ENCODE assay signal across 20 cellular contexts in genomic region chr9:91882628-91883027, GRCh38.
DNase-seq lines count a peak whose midpoint lies in the region; ATAC-seq and TF ChIP-seq lines count a peak whose summit lies in the region.
"Had no signal": no experiment of that assay in that cellular context is flagged by ENCODE, and none has a peak within 500 bp of the region (broad histone marks: within the 10 kb centered on the region; RNA-seq: fewer than 3 reads in every experiment).

No MANE protein-coding gene starts in this region.

- no peaks in the 10 kb centered on the region for H3K4me1 ChIP-seq in DND-41 (ENCODE audit: insufficient read depth, low read length)

- no peaks in the 10 kb centered on the region for H3K79me2 ChIP-seq in DND-41 (ENCODE audit: insufficient read depth, low read length)

- no peak overlapping the region for H3K9ac ChIP-seq in DND-41 (ENCODE audit: low read depth, low read length)

- TF ChIP-seq CTCF in C4-2B (conservative IDR thresholded peaks at IDR 0.05) (peak; percentile 32), DND-41 (IDR thresholded peaks at IDR 0.05; ENCODE audit: borderline replicate concordance, extremely low read depth, low read length, poor library complexity, severe bottlenecking) (peak; percentile 20), VCaP (conservative IDR thresholded peaks at IDR 0.05) (0 out of 2 replicates have a peak, but pooled peaks have one; percentile 22)

- no peaks in the 10 kb centered on the region for H4K20me1 ChIP-seq in DND-41 (ENCODE audit: insufficient read depth, low read length)

- no peaks in the 10 kb centered on the region for H3K36me3 ChIP-seq in DND-41 (ENCODE audit: insufficient read depth, low read length)
- H3K36me3 ChIP-seq: transverse colon had no signal

- H3K27ac ChIP-seq in C4-2B (no peak overlapping the region), DND-41 (ENCODE audit: low read length) (no peak overlapping the region), VCaP (no peak overlapping the region)
- H3K27ac ChIP-seq: epithelial cell of prostate, PC-9, transverse colon had no signal

- H3K4me3 ChIP-seq in DND-41 (ENCODE audit: low read depth in 1 of 2, low read length in 2 of 2): no peak overlapping the region
- H3K4me3 ChIP-seq: lung, PC-9, transverse colon had no signal

- no peaks in the 10 kb centered on the region for H3K9me3 ChIP-seq in DND-41 (ENCODE audit: insufficient read depth, low read length, severe bottlenecking)
- H3K9me3 ChIP-seq: transverse colon had no signal

- DNase-seq in DND-41 (no peak), NCI-H1694 treated with DMSO at 0.1 percent for 48 hours (lab: John Stamatoyannopoulos, UW) (peak; percentile 21), NCI-H526 (lab: John Stamatoyannopoulos, UW) (no peak), GM19238 (ENCODE audit: insufficient read length, low spot score) (no peak)
- DNase-seq in stimulated activated naive CD8-positive, alpha-beta T cell treated with anti-CD3 and anti-CD28 coated beads, Interleukin-15, Interleukin-2, amounts not matched to agents 100 U/mL and 50 U/mL, for 24 hours: no peak
- DNase-seq: activated CD8-positive, alpha-beta memory T cell treated with anti-CD3 and anti-CD28 coated beads for 24 hours; AML-193; Calu3; immature natural killer cell; naive thymus-derived CD8-positive, alpha-beta T cell; PC-9; posterior cingulate gyrus; transverse colon had no signal

- H3K4me2 ChIP-seq in DND-41 (ENCODE audit: insufficient read depth, low read length): no peak overlapping the region
- H3K4me2 ChIP-seq: PC-9 had no signal

- ATAC-seq in DND-41 (ENCODE audit: insufficient read depth, low read depth): no peak
- no peak for ATAC-seq in stimulated activated naive CD8-positive, alpha-beta T cell treated with anti-CD3 and anti-CD28 coated beads, Interleukin-15, Interleukin-2, amounts not matched to agents 100 U/mL and 50 U/mL, for 24 hours
- ATAC-seq in HG03108 (IDR thresholded peaks at IDR 0.05; ENCODE audit: unreplicated experiment): no peak
- ATAC-seq: HepG2; naive thymus-derived CD8-positive, alpha-beta T cell; stimulated activated memory B cell treated with anti-CD40 and anti-IgM and Interleukin-4, amounts not matched to agents 10 μg/mL and 1 μg/mL and 100 μg/mL, for 72 hours had no signal

- no peak overlapping the region for H2AFZ ChIP-seq in DND-41 (ENCODE audit: low read depth, low read length)
- H2AFZ ChIP-seq: PC-9 had no signal

- peaks cover 11% of the 10 kb centered on the region for H3K27me3 ChIP-seq in DND-41 (ENCODE audit: insufficient read depth, low read length, poor library complexity)
- H3K27me3 ChIP-seq: transverse colon had no signal
